Comparison of ENCODE assay signal across 9 cellular contexts in the genomic region with DNA sequence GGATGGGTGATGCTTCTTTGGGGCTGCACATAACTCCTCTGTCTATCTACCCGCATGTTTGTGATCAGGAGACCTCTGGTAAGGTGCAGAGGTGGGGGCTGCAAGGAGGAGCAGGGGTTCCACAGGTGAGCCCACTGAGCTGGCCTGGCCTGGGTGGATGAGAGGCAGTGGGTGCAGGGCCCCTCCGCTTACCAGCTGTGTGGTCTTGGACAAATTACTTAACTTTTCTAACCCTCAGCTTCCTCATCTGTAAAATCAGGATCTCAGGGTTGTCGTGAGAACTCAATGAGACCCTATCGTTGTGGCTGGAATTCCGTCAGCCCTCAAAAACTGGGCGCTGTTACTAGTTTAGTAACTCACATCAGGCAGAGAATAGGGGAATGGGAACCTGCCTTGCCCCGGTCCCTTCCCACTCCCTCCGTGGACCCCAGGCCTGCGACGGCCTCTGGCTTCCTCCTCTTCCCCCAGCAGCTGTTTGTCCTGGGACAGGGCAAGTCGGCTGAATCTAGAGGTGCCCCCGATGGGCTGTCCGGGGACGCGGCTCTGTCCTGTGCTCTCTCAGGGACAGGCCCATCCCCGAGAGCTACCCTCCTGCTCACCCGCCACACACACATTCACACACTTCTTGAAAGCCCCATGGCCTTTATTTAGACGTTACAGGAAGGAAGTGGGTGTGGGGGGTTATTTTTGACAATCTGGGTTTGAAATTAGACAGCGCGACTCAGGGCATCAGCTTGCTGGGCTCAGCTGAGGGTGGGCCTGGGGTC. TPM values are rescaled to one million over a fixed set of nuclear protein-coding genes. Genes with fewer than 3 reads are reported as not detected.
DNase-seq lines count a peak whose midpoint lies in the region; ATAC-seq and TF ChIP-seq lines count a peak whose summit lies in the region.
"Had no signal": no experiment of that assay in that cellular context is flagged by ENCODE, and none has a peak within 500 bp of the region (broad histone marks: within the 10 kb centered on the region; RNA-seq: fewer than 3 reads in every experiment).

No MANE protein-coding gene starts in this region.

- H3K27me3 ChIP-seq in gastrocnemius medialis (no peaks in the 10 kb centered on the region), brain microvascular endothelial cell (replicated peaks) (no peaks in the 10 kb centered on the region), WERI-Rb-1 (ENCODE audit: insufficient read depth, low read depth, severe bottlenecking) (no peaks in the 10 kb centered on the region)

- TF ChIP-seq CTCF in gastrocnemius medialis (IDR thresholded peaks at IDR 0.05 in 4 of 5, conservative IDR thresholded peaks at IDR 0.05 in 1 of 5) = no peak
- no peak for TF ChIP-seq CTCF in brain microvascular endothelial cell (IDR thresholded peaks at IDR 0.05; ENCODE audit: low read depth, low read length, missing control alignments)
- TF ChIP-seq CTCF in WERI-Rb-1 (IDR thresholded peaks at IDR 0.05; ENCODE audit: low read depth, low read length) = no peak

- H3K36me3 ChIP-seq in gastrocnemius medialis (no peaks in the 10 kb centered on the region), brain microvascular endothelial cell (replicated peaks) (no peaks in the 10 kb centered on the region), WERI-Rb-1 (no peaks in the 10 kb centered on the region)

- DNase-seq in T-helper 22 cell (ENCODE audit: low read depth) (peak; percentile 70), gastrocnemius medialis (no peak), brain microvascular endothelial cell (no peak), WERI-Rb-1 (no peak), NCI-H2196 treated with DMSO at 0.1 percent for 48 hours (lab: John Stamatoyannopoulos, UW; ENCODE audit: unreplicated experiment) (no peak)
- peak in 1 of 2 donors; percentile 73 for DNase-seq in central memory CD8-positive, alpha-beta T cell (ENCODE audit: low spot score in 2 of 2)

- intact Hi-C loops in gastrocnemius medialis (cut with DNase I; ENCODE audit: low total_unique reads) = no loop called here

- H3K4me1 ChIP-seq in gastrocnemius medialis = peaks cover 13 to 19% of the 10 kb centered on the region in 2 donors

- in situ Hi-C loops in GM18951 (cut with MboI; ENCODE audit: low sequenced_read_pairs, unreplicated experiment) = no loop called here
- in situ Hi-C loops in gastrocnemius medialis (cut with MboI; ENCODE audit: low sequenced_read_pairs in 4 of 4) = no loop called here
- in situ Hi-C loops in brain microvascular endothelial cell (cut with HindIII; ENCODE audit: low pct_ligation_motif_present, low sequenced_read_pairs) = no loop called here

- H3K9me3 ChIP-seq in gastrocnemius medialis (no peaks in the 10 kb centered on the region), WERI-Rb-1 (ENCODE audit: severe bottlenecking) (no peaks in the 10 kb centered on the region)

- no peaks in the 10 kb centered on the region for H3K9me3 Mint-ChIP-seq in central memory CD8-positive, alpha-beta T cell

- H3K4me3 Mint-ChIP-seq in central memory CD8-positive, alpha-beta T cell = peak overlapping the region; percentile 98

- peak; percentile 43 for ATAC-seq in HG03066 (IDR thresholded peaks at IDR 0.05; ENCODE audit: low read depth, unreplicated experiment)
- ATAC-seq in central memory CD8-positive, alpha-beta T cell (replicated peaks; ENCODE audit: extremely low read depth, poor library complexity, severe bottlenecking) = peak; percentile 64
- no peak for ATAC-seq in gastrocnemius medialis

- H3K4me3 ChIP-seq in gastrocnemius medialis (no peak overlapping the region), brain microvascular endothelial cell (ENCODE audit: low read depth, low read length) (no peak overlapping the region), WERI-Rb-1 (ENCODE audit: low read depth, low read length) (no peak overlapping the region)

- H3K27me3 Mint-ChIP-seq in central memory CD8-positive, alpha-beta T cell = no peaks in the 10 kb centered on the region

- H3K36me3 Mint-ChIP-seq in central memory CD8-positive, alpha-beta T cell (ENCODE audit: insufficient read depth) = peaks cover 74% of the 10 kb centered on the region

- H3K27ac Mint-ChIP-seq in central memory CD8-positive, alpha-beta T cell (ENCODE audit: low read depth) = peak overlapping the region; percentile 99

- H3K4me1 Mint-ChIP-seq in central memory CD8-positive, alpha-beta T cell = peaks cover 81% of the 10 kb centered on the region

- H3K27ac ChIP-seq in gastrocnemius medialis (peak overlapping the region; percentile 43 to 70 (median 70)), brain microvascular endothelial cell (no peak overlapping the region), WERI-Rb-1 (no peak overlapping the region)

- TF ChIP-seq POLR2A in GM18951 (IDR thresholded peaks at IDR 0.05; ENCODE audit: extremely low read depth, insufficient read depth, insufficient read length) (peak; percentile 81), gastrocnemius medialis (IDR thresholded peaks at IDR 0.05) (no peak)

RNA-seq across cellular contexts. Expression of a gene that starts 7.6 kb away (rescaled TPM):
- 1 to 10 TPM in 3 of 4 donors, under 1 TPM in 1; 0.87 to 7.6 (median 5.0) TPM for total RNA-seq in gastrocnemius medialis

RNA-seq across cellular contexts. Expression of a gene that starts 11.7 kb away (rescaled TPM):
- total RNA-seq in gastrocnemius medialis = 100 to 1,000 TPM; 226 to 304 (median 238) TPM

RNA-seq across cellular contexts. Expression of a gene that starts 11.9 kb away (rescaled TPM):
- total RNA-seq in gastrocnemius medialis = 10 to 100 TPM; 25.8 to 40.6 (median 32.1) TPM

RNA-seq across cellular contexts. Expression of a gene that starts 15.0 kb away (rescaled TPM):
- total RNA-seq in gastrocnemius medialis = 100 to 1,000 TPM; 175 to 220 (median 183) TPM

RNA-seq across cellular contexts. Expression of a gene that starts 15.2 kb away (rescaled TPM):
- not detected for total RNA-seq in gastrocnemius medialis
- total RNA-seq: M059J had no signal

Comparison
In these comparisons a context has a peak if more than half of its experiments do, and no peak if none do; other contexts are left out.
1. ATAC-seq: peak in HG03066 (single experiment) and central memory CD8-positive, alpha-beta T cell (single experiment); none in gastrocnemius medialis (0 of 2).
2. H3K27ac ChIP-seq: peak in gastrocnemius medialis (4 of 4); none in brain microvascular endothelial cell (single experiment) and WERI-Rb-1 (single experiment).